ENCODE assay signal across 5 cellular contexts in genomic region chr14:23325746-23326145, GRCh38. TPM values are rescaled to one million over a fixed set of nuclear protein-coding genes. Genes with fewer than 3 reads are reported as not detected.
"Had no signal": no experiment of that assay in that cellular context is flagged by ENCODE, and none has a peak within 500 bp of the region (broad histone marks: within the 10 kb centered on the region; RNA-seq: fewer than 3 reads in every experiment).

No MANE protein-coding gene starts in this region.

RNA-seq across cellular contexts. Expression of gene EFS, which starts 39.2 kb away (rescaled TPM):
- total RNA-seq: activated B cell treated with CpG ODN at 0.5 μM for 24 hours; activated CD4-positive, alpha-beta memory T cell treated with anti-CD3 and anti-CD28 coated beads for 36 hours; activated naive CD4-positive, alpha-beta T cell treated with anti-CD3 and anti-CD28 coated beads for 36 hours; activated T-helper 1 cell treated with anti-CD3 and anti-CD28 coated beads, Interleukin-12 subunit alpha, Interleukin-12 subunit beta, Interleukin-2, Interleukin-4 antibody, amounts not matched to agents 30 ng/mL and 10 ng/mL and 1 ng/mL, durations not matched to agents 14 hours and 24 hours and 36 hours; LHCN-M2 had no signal
